Comparison of ENCODE assay signal across 18 cellular contexts in genomic region chr19:5081441-5082161, GRCh38.
"Had no signal": no experiment of that assay in that cellular context is flagged by ENCODE, and none has a peak within 500 bp of the region (broad histone marks: within the 10 kb centered on the region; RNA-seq: fewer than 3 reads in every experiment).

No MANE protein-coding gene starts in this region.

- H3K9me3 ChIP-seq: body of pancreas, lower lobe of right lung, mucosa of descending colon, spleen, upper lobe of left lung had no signal

- DNase-seq: activated CD4-positive, alpha-beta memory T cell treated with anti-CD3 and anti-CD28 coated beads, Interleukin-2, amount 10 ng/mL, durations not matched to agents 7 days and 5 days; activated CD4-positive, alpha-beta T cell treated with anti-CD3 and anti-CD28 coated beads for 4 hours; activated CD4-positive, CD25-positive, alpha-beta regulatory T cell; activated gamma-delta T cell; activated naive CD4-positive, alpha-beta T cell treated with anti-CD3 and anti-CD28 coated beads, Interleukin-2, amount 50 U/mL, for 16 hours; anterior cingulate cortex; body of pancreas; kidney; lower lobe of right lung; mesendoderm; mucosa of descending colon; naive B cell; spleen; stimulated activated CD4-positive, alpha-beta T cell treated with anti-CD3 and anti-CD28 coated beads, Interleukin-4, amount 100 ng/mL, for 24 hours; stimulated activated naive CD4-positive, alpha-beta T cell treated with Interleukin-2 at 50 U/mL for 16 hours; T1000 had no signal

- H3K27me3 ChIP-seq: body of pancreas, neural progenitor cell, spleen, upper lobe of left lung had no signal

- ATAC-seq: body of pancreas, lower lobe of right lung, mucosa of descending colon had no signal

- H3K4me3 ChIP-seq: body of pancreas, lower lobe of right lung, mucosa of descending colon, neural progenitor cell, spleen, upper lobe of left lung had no signal

- H3K4me1 ChIP-seq: lower lobe of right lung had no signal

- H3K9ac ChIP-seq: neural progenitor cell had no signal

- H2AFZ ChIP-seq: neural progenitor cell had no signal

- H3K27ac ChIP-seq: body of pancreas, lower lobe of right lung, neural progenitor cell, spleen, upper lobe of left lung had no signal

- H3K36me3 ChIP-seq: neural progenitor cell had no signal

- H3K4me2 ChIP-seq: neural progenitor cell had no signal
